Comparison of ENCODE assay signal across 34 cellular contexts in the genomic region with DNA sequence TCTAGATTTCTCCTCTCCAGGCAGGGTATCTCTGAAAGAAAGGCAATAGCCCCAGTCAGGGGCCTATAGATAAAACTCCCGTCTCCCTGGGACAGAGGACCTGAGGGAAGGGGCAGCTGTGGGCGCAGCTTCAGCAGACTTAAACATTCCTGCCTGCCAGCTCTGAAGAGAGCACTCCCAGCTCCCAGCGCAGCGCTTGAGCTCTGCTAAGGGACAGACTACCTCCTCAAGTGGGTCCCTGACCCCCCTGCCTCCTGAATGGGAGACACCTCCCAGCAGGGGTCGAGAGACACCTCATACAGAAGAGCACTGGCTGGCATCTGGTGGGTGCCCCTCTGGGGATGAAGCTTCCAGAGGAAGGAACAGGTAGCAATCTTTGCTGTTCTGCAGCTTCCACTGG.
"Had no signal": no experiment of that assay in that cellular context is flagged by ENCODE, and none has a peak within 500 bp of the region (broad histone marks: within the 10 kb centered on the region; RNA-seq: fewer than 3 reads in every experiment).

No MANE protein-coding gene starts in this region.

- DNase-seq: Karpas-422, Kasumi-1, MG63, MM.1S, MV-4-11, NCI-H1048, NCI-H1092, NCI-H1092 treated with DMSO at 0.1 percent for 48 hours, NCI-H1105, NCI-H1105 treated with DMSO at 0.1 percent for 48 hours, NCI-H1417, NCI-H1417 treated with DMSO at 0.1 percent for 48 hours, NCI-H1436, NCI-H1436 treated with DMSO at 0.1 percent for 48 hours, NCI-H146, NCI-H1694, NCI-H1694 treated with DMSO at 0.1 percent for 48 hours, NCI-H187, NCI-H187 treated with DMSO at 0.1 percent for 48 hours, NCI-H1930, NCI-H2029, NCI-H2029 treated with DMSO at 0.1 percent for 48 hours, NCI-H2081, NCI-H2081 treated with DMSO at 0.1 percent for 48 hours, NCI-H2107, NCI-H2171, NCI-H2171 treated with DMSO at 0.1 percent for 48 hours, NCI-H2227 treated with DMSO at 0.1 percent for 48 hours, NCI-H226, NCI-H345, NCI-H446, NCI-H446 treated with DMSO at 0.1 percent for 48 hours, NCI-H510A had no signal

- H3K27ac ChIP-seq: KMS-11 had no signal

- H3K9ac ChIP-seq: KMS-11 had no signal

- H3K27me3 ChIP-seq: MG63 had no signal

- H3K4me3 ChIP-seq: MG63 had no signal

- H3K4me2 ChIP-seq: KMS-11 had no signal

- H3K36me3 ChIP-seq: MG63 had no signal
